2 cellular contexts compared by ENCODE assay signal in the genomic region with DNA sequence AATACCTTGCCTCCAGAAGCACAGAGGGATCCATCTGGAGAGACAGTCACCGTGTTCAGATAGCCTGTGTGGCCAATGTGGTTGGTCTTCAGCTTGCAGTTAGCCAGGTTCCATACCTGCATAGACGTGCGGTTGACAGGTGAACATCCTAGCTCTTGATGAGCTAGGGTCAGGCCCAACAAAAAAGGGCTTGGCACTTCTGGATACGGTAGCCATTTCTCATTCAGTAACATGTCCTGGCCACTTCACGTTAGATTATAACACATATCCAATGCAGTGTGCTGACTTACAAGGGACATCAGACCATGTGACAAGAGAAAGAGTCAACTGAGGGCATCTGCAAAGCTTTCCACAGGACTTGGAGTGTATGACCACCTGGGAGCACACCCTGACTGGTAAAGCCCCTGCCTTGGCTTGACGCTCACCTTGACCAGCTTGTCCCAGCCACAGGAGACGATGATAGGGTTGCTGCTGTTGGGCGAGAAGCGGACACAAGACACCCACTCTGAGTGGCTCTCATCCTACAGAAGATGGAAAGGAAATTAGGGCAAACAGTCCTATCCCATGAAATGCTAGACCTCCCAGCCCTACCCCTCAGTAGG.
TF ChIP-seq lines count a peak whose summit lies in the region.

No MANE protein-coding gene starts in this region.

TF ChIP-seq in SK-N-SH, 30 proteins besides CTCF, POLR2A, EP300 and RAD21 (continued from another document):
- no peak for TF ChIP-seq EZH2phosphoT487 (IDR thresholded peaks at IDR 0.05; ENCODE audit: borderline replicate concordance, low read depth)
- TF ChIP-seq RCOR1 (IDR thresholded peaks at IDR 0.05; ENCODE audit: low read length): no peak
- no peak for TF ChIP-seq GATA2 (CRISPR knock-in tag; IDR thresholded peaks at IDR 0.05)
- TF ChIP-seq FOSL2 (IDR thresholded peaks at IDR 0.05; ENCODE audit: borderline replicate concordance, low read depth): no peak
- no peak for TF ChIP-seq MEF2A (IDR thresholded peaks at IDR 0.05; ENCODE audit: borderline replicate concordance, low read depth)
- TF ChIP-seq CHD2 (IDR thresholded peaks at IDR 0.05; ENCODE audit: low read length, partially characterized antibody): no peak
- no peak for TF ChIP-seq MXI1 (IDR thresholded peaks at IDR 0.05; ENCODE audit: low read depth, low read length)
- TF ChIP-seq SMC3 (IDR thresholded peaks at IDR 0.05; ENCODE audit: low read depth, low read length): no peak
TF ChIP-seq in SK-N-SH: peak in this region for 0.

TF ChIP-seq in SK-N-SH treated with all-trans-retinoic acid at 6 μM for 48 hours, 23 proteins besides CTCF, POLR2A, EP300 and RAD21 (continued from another document):
- TF ChIP-seq POU6F1 (CRISPR knock-in tag; IDR thresholded peaks at IDR 0.05; ENCODE audit: borderline replicate concordance, low read depth): no peak
- no peak for TF ChIP-seq ZC3H10 (CRISPR knock-in tag; IDR thresholded peaks at IDR 0.05)
- no peak for TF ChIP-seq SNAI2 (CRISPR knock-in tag; IDR thresholded peaks at IDR 0.05)
- no peak for TF ChIP-seq PATZ1 (CRISPR knock-in tag; IDR thresholded peaks at IDR 0.05; ENCODE audit: borderline replicate concordance)
- no peak for TF ChIP-seq GLIS3 (CRISPR knock-in tag; IDR thresholded peaks at IDR 0.05)
- no peak for TF ChIP-seq ZNF565 (CRISPR knock-in tag; conservative IDR thresholded peaks at IDR 0.05; ENCODE audit: low read depth)
- TF ChIP-seq ARNTL (CRISPR knock-in tag; IDR thresholded peaks at IDR 0.05; ENCODE audit: borderline replicate concordance, low read depth): no peak
- TF ChIP-seq OSR1 (CRISPR knock-in tag; IDR thresholded peaks at IDR 0.05): no peak
- no peak for TF ChIP-seq ZNF70 (CRISPR knock-in tag; IDR thresholded peaks at IDR 0.05)
- TF ChIP-seq ZFP3 (CRISPR knock-in tag; IDR thresholded peaks at IDR 0.05): no peak
- no peak for TF ChIP-seq CREB5 (CRISPR knock-in tag; IDR thresholded peaks at IDR 0.05; ENCODE audit: low read depth)
- TF ChIP-seq ESRRG (CRISPR knock-in tag; IDR thresholded peaks at IDR 0.05): no peak
- no peak for TF ChIP-seq TCF4 (CRISPR knock-in tag; IDR thresholded peaks at IDR 0.05; ENCODE audit: borderline replicate concordance)
